Comparison of ENCODE assay signal across 1 cellular context in the genomic region with DNA sequence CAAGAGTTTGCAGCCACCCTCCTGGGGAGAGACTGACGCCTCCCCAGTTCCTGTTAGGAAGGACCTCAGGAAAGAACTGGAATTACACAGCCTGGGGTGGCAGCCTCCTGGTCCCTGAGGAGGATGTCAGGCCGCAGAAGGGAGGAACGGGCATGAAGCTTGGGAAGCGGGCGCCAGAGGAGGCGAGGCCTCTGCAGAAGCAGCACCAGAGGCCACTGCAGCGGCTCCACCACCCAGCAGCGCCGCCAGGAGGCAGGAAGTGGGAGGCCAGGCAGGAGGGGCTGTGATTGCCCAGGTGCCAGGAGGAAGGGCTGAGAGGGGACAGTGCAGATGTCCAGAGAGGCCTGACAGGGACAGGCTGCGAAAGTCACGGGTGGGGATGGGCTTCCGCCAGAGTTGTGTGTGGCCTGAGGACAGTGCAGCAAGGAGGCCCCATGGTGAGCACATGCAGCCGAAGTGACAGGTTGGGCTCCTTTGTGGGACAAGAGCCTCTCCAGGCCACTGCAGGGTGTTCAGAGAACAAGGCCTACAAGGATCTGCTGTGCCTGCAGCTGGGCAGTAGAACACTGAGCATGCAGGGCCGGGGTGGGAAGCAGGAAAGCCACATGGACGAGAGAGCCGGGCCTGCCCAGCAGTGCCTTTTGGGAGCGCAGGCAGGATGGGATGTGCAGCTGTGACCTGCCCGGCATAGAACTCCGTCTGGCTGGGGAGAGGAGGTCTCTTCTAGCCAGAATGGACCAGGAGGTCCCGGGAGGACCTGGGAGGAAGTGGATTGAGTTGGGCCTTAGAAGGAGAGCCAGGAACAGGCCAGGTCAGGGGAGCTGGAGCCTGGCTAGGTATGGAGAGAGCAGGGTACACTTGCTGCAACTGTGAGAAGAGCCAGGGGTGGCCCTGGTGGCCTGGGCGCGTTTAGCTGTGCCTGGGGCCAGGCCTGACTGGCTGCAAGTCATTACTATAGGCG.
TF ChIP-seq lines count a peak whose summit lies in the region.

No MANE protein-coding gene starts in this region.

TF ChIP-seq in H1, 55 proteins besides CTCF, POLR2A, EP300 and RAD21:
- no peak for TF ChIP-seq CHD2 (IDR thresholded peaks at IDR 0.05; ENCODE audit: low read length)
- TF ChIP-seq CHD1 (IDR thresholded peaks at IDR 0.05; ENCODE audit: low read depth, low read length) = no peak
- no peak for TF ChIP-seq ASH2L (IDR thresholded peaks at IDR 0.05; ENCODE audit: low read length)
- TF ChIP-seq BRCA1 (IDR thresholded peaks at IDR 0.05; ENCODE audit: low read depth, low read length) = no peak
- no peak for TF ChIP-seq KDM1A (IDR thresholded peaks at IDR 0.05; ENCODE audit: borderline replicate concordance, low read length)
- TF ChIP-seq GTF2F1 (IDR thresholded peaks at IDR 0.05; ENCODE audit: borderline replicate concordance, low read depth, low read length) = no peak
- TF ChIP-seq EZH2 (IDR thresholded peaks at IDR 0.05; ENCODE audit: low read depth, low read length, severe bottlenecking) = no peak
- no peak for TF ChIP-seq NRF1 (IDR thresholded peaks at IDR 0.05; ENCODE audit: low read depth, low read length)
- TF ChIP-seq ZNF274 (IDR thresholded peaks at IDR 0.05; ENCODE audit: borderline replicate concordance, extremely low read depth, low read length) = no peak
- TF ChIP-seq JUN (IDR thresholded peaks at IDR 0.05; ENCODE audit: low read depth, low read length) = no peak
- no peak for TF ChIP-seq SRF (IDR thresholded peaks at IDR 0.05; ENCODE audit: low read depth, low read length)
- TF ChIP-seq TAF1 (IDR thresholded peaks at IDR 0.05; ENCODE audit: low read depth, low read length) = no peak
- TF ChIP-seq SIX5 (IDR thresholded peaks at IDR 0.05; ENCODE audit: low read depth, low read length) = no peak
- no peak for TF ChIP-seq KDM4A (IDR thresholded peaks at IDR 0.05; ENCODE audit: low read depth, low read length, severe bottlenecking)
- TF ChIP-seq RFX5 (IDR thresholded peaks at IDR 0.05; ENCODE audit: borderline replicate concordance, low read depth, low read length) = no peak
TF ChIP-seq in H1: peak in this region for 0.
